Comparison of ENCODE assay signal across 31 cellular contexts in the genomic region with DNA sequence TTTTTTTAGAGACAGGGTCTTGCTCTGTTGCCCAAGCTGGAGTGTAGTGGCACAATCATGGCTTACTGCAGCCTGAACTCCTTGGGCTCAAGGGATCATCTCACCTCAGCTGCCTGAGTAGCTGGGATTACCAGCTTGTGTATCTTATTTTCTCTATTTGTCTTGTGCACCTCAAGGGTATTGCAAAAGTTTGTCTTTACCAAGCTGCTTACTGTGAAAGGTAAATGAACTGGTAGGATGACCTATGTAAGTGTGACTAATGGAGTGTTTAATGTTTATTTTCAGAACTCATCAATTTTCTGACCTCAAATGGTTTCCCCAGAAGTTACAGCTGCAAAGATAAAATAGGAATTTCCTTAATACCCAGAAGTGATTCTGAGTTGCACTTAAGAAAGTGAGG. TPM values are rescaled to one million over a fixed set of nuclear protein-coding genes. Genes with fewer than 3 reads are reported as not detected.
DNase-seq lines count a peak whose midpoint lies in the region; ATAC-seq and TF ChIP-seq lines count a peak whose summit lies in the region.
"Had no signal": no experiment of that assay in that cellular context is flagged by ENCODE, and none has a peak within 500 bp of the region (broad histone marks: within the 10 kb centered on the region; RNA-seq: fewer than 3 reads in every experiment).

No MANE protein-coding gene starts in this region.

- CTCF ChIA-PET in Caco-2 (lab: Charles Lee): interaction anchor here (1.1 to 2.7 kb wide), 3 partner anchors 22 to 179 kb away, joined by 3 to 33 read pairs (median 16); no protein-coding TSS in a partner anchor

- peaks cover 45% of the 10 kb centered on the region for H3K4me1 ChIP-seq in Caco-2
- no peaks in the 10 kb centered on the region for H3K4me1 ChIP-seq in mesendoderm (ENCODE audit: control insufficient read depth, low read depth, low read length)
- H3K4me1 ChIP-seq: left ventricle myocardium inferior, stomach, thyroid gland had no signal

- H4K5ac ChIP-seq in mesendoderm (ENCODE audit: low read length): no peak overlapping the region

- POLR2A ChIA-PET in Caco-2 (lab: Charles Lee): interaction anchor here (1.1 kb wide), 1 partner anchor 22 kb away, joined by 3 read pairs; no protein-coding TSS in a partner anchor

- no peak overlapping the region for H3K4me2 ChIP-seq in mesendoderm (ENCODE audit: low read length)

- H3K4me1 Mint-ChIP-seq in Caco-2 (ENCODE audit: low read depth, unreplicated experiment): peaks cover 57% of the 10 kb centered on the region

- H3K36me3 ChIP-seq in Caco-2 (ENCODE audit: control insufficient read depth, insufficient read depth, low read length) (no peaks in the 10 kb centered on the region), mesendoderm (ENCODE audit: control insufficient read depth, insufficient read depth, low read length) (no peaks in the 10 kb centered on the region)
- H3K36me3 ChIP-seq: left ventricle myocardium inferior, neutrophil, stomach, thyroid gland had no signal

- no peak overlapping the region for H2BK120ac ChIP-seq in mesendoderm (ENCODE audit: low read depth, low read length)

- ATAC-seq in left lobe of liver: peak; percentile 9
- ATAC-seq: body of pancreas; naive thymus-derived CD4-positive, alpha-beta T cell; sciatic nerve had no signal

- no peak overlapping the region for H2AK5ac ChIP-seq in mesendoderm (ENCODE audit: low read length)

- no peak overlapping the region for H4K8ac ChIP-seq in mesendoderm (ENCODE audit: low read depth, low read length)

- TF ChIP-seq CTCF in Caco-2 (IDR thresholded peaks at IDR 0.05; ENCODE audit: insufficient read depth in 1 of 2, low read depth in 1 of 2, low read length in 1 of 2, severe bottlenecking in 1 of 2, unreplicated experiment in 1 of 2) (no peak), LNCaP clone FGC (IDR thresholded peaks at IDR 0.05; ENCODE audit: control insufficient read depth, extremely low read depth, insufficient read depth) (no peak), choroid plexus epithelial cell (conservative IDR thresholded peaks at IDR 0.05; ENCODE audit: low read depth, low read length) (no peak)

- H3K27ac ChIP-seq in mesendoderm (ENCODE audit: low read depth, low read length): no peak overlapping the region
- H3K27ac ChIP-seq: body of pancreas, dorsolateral prefrontal cortex, left ventricle myocardium inferior, neutrophil, stomach, thyroid gland had no signal

- no peak overlapping the region for H3K23ac ChIP-seq in mesendoderm (ENCODE audit: low read length)

- no peak overlapping the region for H3K9ac ChIP-seq in mesendoderm (ENCODE audit: low read length)

- H3K56ac ChIP-seq in mesendoderm (ENCODE audit: low read length): no peak overlapping the region

- H3K9me3 ChIP-seq in Caco-2: no peaks in the 10 kb centered on the region
- H3K9me3 ChIP-seq: body of pancreas, left ventricle myocardium inferior, neutrophil, stomach, thyroid gland had no signal

- no peak overlapping the region for H2BK15ac ChIP-seq in mesendoderm (replicated peaks; ENCODE audit: low read depth)

- no peak overlapping the region for H2BK5ac ChIP-seq in mesendoderm (ENCODE audit: low read length)

- peak; percentile 70 to 79 for DNase-seq in Caco-2
- DNase-seq in LNCaP clone FGC (ENCODE audit: low read depth): peak; percentile 1
- peak; percentile 56 for DNase-seq in choroid plexus epithelial cell (ENCODE audit: low read depth)
- DNase-seq in left lobe of liver (ENCODE audit: low spot score): no peak
- no peak for DNase-seq in RKO (ENCODE audit: low spot score)
- DNase-seq in mesendoderm: no peak
- no peak for DNase-seq in NCI-H1694 treated with DMSO at 0.1 percent for 48 hours (lab: John Stamatoyannopoulos, UW)
- DNase-seq in DMS79 treated with DMSO at 0.1 percent for 48 hours (lab: John Stamatoyannopoulos, UW): no peak
- DNase-seq: activated CD4-positive, alpha-beta T cell treated with anti-CD3 and anti-CD28 coated beads, Interleukin-2, amount 50 U/mL, for 4 hours; activated naive CD4-positive, alpha-beta T cell treated with Interleukin-2 at 50 U/mL for 16 hours; body of pancreas; cerebellar nuclear complex; dorsolateral prefrontal cortex; KG1; left ventricle myocardium inferior; midbrain; naive thymus-derived CD4-positive, alpha-beta T cell; NCI-H2029 treated with DMSO at 0.1 percent for 48 hours; NCI-H345; NCI-H774; stimulated activated CD4-positive, alpha-beta T cell treated with anti-CD3 and anti-CD28 coated beads, Interleukin-4, amount 100 ng/mL, for 1 hour; stomach; thyroid gland had no signal

- H3K36me3 Mint-ChIP-seq in Caco-2 (ENCODE audit: insufficient read depth, unreplicated experiment): no peaks in the 10 kb centered on the region
- H3K36me3 Mint-ChIP-seq: naive thymus-derived CD4-positive, alpha-beta T cell had no signal

- H3K4ac ChIP-seq in mesendoderm (ENCODE audit: low read depth, low read length): no peak overlapping the region

- no TSS peak for BruUV-seq in Caco-2 (replicated peaks; lab: Mats Ljungman, UMichigan)

- H3K4me3 Mint-ChIP-seq in Caco-2 (ENCODE audit: unreplicated experiment): no peak overlapping the region
- H3K4me3 Mint-ChIP-seq: activated T-helper 1 cell treated with anti-CD3 and anti-CD28 coated beads, Interleukin-12 subunit alpha, Interleukin-12 subunit beta, Interleukin-2, Interleukin-4 antibody, amounts not matched to agents 30 ng/mL and 10 ng/mL and 1 ng/mL, durations not matched to agents 14 hours and 24 hours and 36 hours; naive thymus-derived CD4-positive, alpha-beta T cell had no signal

- H3K4me3 ChIP-seq in Caco-2 (ENCODE audit: low read depth, low read length) (no peak overlapping the region), LNCaP clone FGC (ENCODE audit: low read depth, low read length) (no peak overlapping the region), choroid plexus epithelial cell (ENCODE audit: low read depth, low read length) (no peak overlapping the region), mesendoderm (ENCODE audit: low read length) (no peak overlapping the region)
- H3K4me3 ChIP-seq: body of pancreas, dorsolateral prefrontal cortex, left ventricle myocardium inferior, stomach, thyroid gland had no signal

- no peaks in the 10 kb centered on the region for H3K79me1 ChIP-seq in mesendoderm (ENCODE audit: low read length)

- H3K27me3 Mint-ChIP-seq in Caco-2 (ENCODE audit: insufficient read depth, unreplicated experiment): no peaks in the 10 kb centered on the region
- H3K27me3 Mint-ChIP-seq: progenitor cell of endocrine pancreas had no signal

- H3K9me3 Mint-ChIP-seq in Caco-2 (ENCODE audit: unreplicated experiment): peaks cover 11% of the 10 kb centered on the region
- H3K9me3 Mint-ChIP-seq: activated T-helper 1 cell treated with anti-CD3 and anti-CD28 coated beads, Interleukin-12 subunit alpha, Interleukin-12 subunit beta, Interleukin-2, Interleukin-4 antibody, amounts not matched to agents 30 ng/mL and 10 ng/mL and 1 ng/mL, durations not matched to agents 14 hours and 24 hours and 36 hours; naive thymus-derived CD4-positive, alpha-beta T cell had no signal

- H3K27ac Mint-ChIP-seq in Caco-2 (ENCODE audit: unreplicated experiment): no peak overlapping the region
- H3K27ac Mint-ChIP-seq: activated T-helper 1 cell treated with anti-CD3 and anti-CD28 coated beads, Interleukin-12 subunit alpha, Interleukin-12 subunit beta, Interleukin-2, Interleukin-4 antibody, amounts not matched to agents 30 ng/mL and 10 ng/mL and 1 ng/mL, durations not matched to agents 14 hours and 24 hours and 36 hours; naive thymus-derived CD4-positive, alpha-beta T cell had no signal

- H3K18ac ChIP-seq in mesendoderm (ENCODE audit: low read length): no peak overlapping the region

- intact Hi-C loops in Caco-2 (cut with micrococcal nuclease; ENCODE audit: unreplicated experiment): no loop called here

- H3K27me3 ChIP-seq in Caco-2 (replicated peaks; ENCODE audit: control insufficient read depth, insufficient read depth, low read length) (no peaks in the 10 kb centered on the region), mesendoderm (ENCODE audit: insufficient read depth, low read length, poor library complexity) (no peaks in the 10 kb centered on the region)
- H3K27me3 ChIP-seq: body of pancreas, neutrophil, stomach, thyroid gland had no signal

- no peaks in the 10 kb centered on the region for H3K79me2 ChIP-seq in mesendoderm (ENCODE audit: control insufficient read depth, insufficient read depth, low read length)

RNA-seq across cellular contexts. Expression of a gene that starts 5.3 kb away (rescaled TPM):
- 61.7 and 71.8 TPM in 2 replicates for total RNA-seq in Caco-2 (2022)
- 15,070 TPM for total RNA-seq in left lobe of liver
- 0.03 TPM for polyA plus RNA-seq in mesendoderm (2013, experiment 1 of 2)
- not detected for polyA plus RNA-seq in mesendoderm (2013, experiment 2 of 2)
- total RNA-seq: activated T-helper 1 cell treated with anti-CD3 and anti-CD28 coated beads, Interleukin-12 subunit alpha, Interleukin-12 subunit beta, Interleukin-2, Interleukin-4 antibody, amounts not matched to agents 30 ng/mL and 10 ng/mL and 1 ng/mL, durations not matched to agents 14 hours and 24 hours and 36 hours; Daoy; left ventricle myocardium inferior; naive thymus-derived CD4-positive, alpha-beta T cell; RPMI7951; sciatic nerve; SK-MEL-5; T-helper 1 cell treated with Interleukin-12 subunit alpha and Interleukin-12 subunit beta and Interleukin-4 antibody, amounts not matched to agents 30 ng/mL and 1 ng/mL, for 36 hours; thyroid gland had no signal
- polyA plus RNA-seq: naive thymus-derived CD4-positive, alpha-beta T cell had no signal

RNA-seq across cellular contexts. Expression of a gene that starts 16.6 kb away (rescaled TPM):
- total RNA-seq in Caco-2 (2022): 121 and 146 TPM in 2 replicates
- 7,950 TPM for total RNA-seq in left lobe of liver
- polyA plus RNA-seq in mesendoderm (2013, experiment 1 of 2): 0.08 TPM
- 0.06 TPM for polyA plus RNA-seq in mesendoderm (2013, experiment 2 of 2)
- total RNA-seq: activated T-helper 1 cell treated with anti-CD3 and anti-CD28 coated beads, Interleukin-12 subunit alpha, Interleukin-12 subunit beta, Interleukin-2, Interleukin-4 antibody, amounts not matched to agents 30 ng/mL and 10 ng/mL and 1 ng/mL, durations not matched to agents 14 hours and 24 hours and 36 hours; body of pancreas; Daoy; left ventricle myocardium inferior; naive thymus-derived CD4-positive, alpha-beta T cell; RPMI7951; sciatic nerve; T-helper 1 cell treated with Interleukin-12 subunit alpha and Interleukin-12 subunit beta and Interleukin-4 antibody, amounts not matched to agents 30 ng/mL and 1 ng/mL, for 36 hours; thyroid gland had no signal
- polyA plus RNA-seq: naive thymus-derived CD4-positive, alpha-beta T cell had no signal

RNA-seq across cellular contexts. Expression of a gene that starts 33.0 kb away (rescaled TPM):
- 29.4 and 37.1 TPM in 2 replicates for total RNA-seq in Caco-2 (2022)
- total RNA-seq in left lobe of liver: 9,039 TPM
- polyA plus RNA-seq in mesendoderm (2013, experiment 1 of 2): not detected
- 0.04 TPM for polyA plus RNA-seq in mesendoderm (2013, experiment 2 of 2)
- total RNA-seq: activated T-helper 1 cell treated with anti-CD3 and anti-CD28 coated beads, Interleukin-12 subunit alpha, Interleukin-12 subunit beta, Interleukin-2, Interleukin-4 antibody, amounts not matched to agents 30 ng/mL and 10 ng/mL and 1 ng/mL, durations not matched to agents 14 hours and 24 hours and 36 hours; body of pancreas; Daoy; dorsolateral prefrontal cortex; left ventricle myocardium inferior; naive thymus-derived CD4-positive, alpha-beta T cell; RPMI7951; sciatic nerve; SK-MEL-5; T-helper 1 cell treated with Interleukin-12 subunit alpha and Interleukin-12 subunit beta and Interleukin-4 antibody, amounts not matched to agents 30 ng/mL and 1 ng/mL, for 36 hours had no signal
- polyA plus RNA-seq: naive thymus-derived CD4-positive, alpha-beta T cell had no signal

RNA-seq across cellular contexts. Expression of a gene that starts 45.6 kb away (rescaled TPM):
- 99.4 and 113 TPM in 2 replicates for total RNA-seq in Caco-2 (2022)
- 28.3 TPM for total RNA-seq in left lobe of liver
- polyA plus RNA-seq in mesendoderm (2013, experiment 1 of 2): 105 TPM
- polyA plus RNA-seq in mesendoderm (2013, experiment 2 of 2): 110 TPM

Comparison
In these comparisons a context has a peak if more than half of its experiments do, and no peak if none do; other contexts are left out.
1. DNase-seq: peak in Caco-2 (2 of 2), LNCaP clone FGC (single experiment) and choroid plexus epithelial cell (single experiment); none in left lobe of liver (single experiment), RKO (single experiment), mesendoderm (single experiment), NCI-H1694 treated with DMSO at 0.1 percent for 48 hours (single experiment) and DMS79 treated with DMSO at 0.1 percent for 48 hours (single experiment).
2. RNA of a gene that starts 5.3 kb away (total RNA-seq): 15,070 TPM in left lobe of liver (single experiment); 61.7 to 71.8 TPM in Caco-2; every median in the first group is over 100 times any median in the second.
3. RNA of a gene that starts 16.6 kb away (total RNA-seq): 7,950 TPM in left lobe of liver (single experiment); 121 to 146 TPM in Caco-2; every median in the first group is over 10 times any median in the second.
4. RNA of a gene that starts 33.0 kb away (total RNA-seq): 9,039 TPM in left lobe of liver (single experiment); 29.4 to 37.1 TPM in Caco-2; every median in the first group is over 100 times any median in the second.